Comparison of ENCODE assay signal across 8 cellular contexts in genomic region chr2:119662297-119662696, GRCh38.
"Had no signal": no experiment of that assay in that cellular context is flagged by ENCODE, and none has a peak within 500 bp of the region (broad histone marks: within the 10 kb centered on the region; RNA-seq: fewer than 3 reads in every experiment).

No MANE protein-coding gene starts in this region.

- H3K4me3 ChIP-seq: GM12878 had no signal

- FAIRE-seq: G401.6, GM12878, GM12891, GM12892, GM18507, GM19239 had no signal

- DNase-seq: GDM1, GF-D8 had no signal

- ATAC-seq: GM12878 had no signal
